In the genomic region with DNA sequence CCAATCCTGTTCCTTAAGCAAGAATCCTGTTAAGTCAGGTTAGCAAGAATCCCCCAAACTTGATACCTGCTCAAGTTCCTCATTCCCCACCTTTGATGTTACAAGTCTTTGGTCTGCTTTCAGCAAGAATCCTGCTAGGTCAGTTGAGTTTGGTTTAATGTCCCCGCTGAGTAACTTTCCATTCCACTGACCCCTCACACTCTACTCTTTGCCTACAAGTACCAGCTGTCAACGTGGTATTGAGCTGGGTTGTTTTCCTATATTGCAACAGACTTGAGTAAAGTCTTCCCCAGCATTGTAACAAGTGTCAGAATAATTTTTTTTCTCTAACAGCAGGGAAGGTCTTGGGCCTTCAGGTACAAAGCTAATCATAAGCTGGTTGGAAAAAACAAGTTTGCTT, we compare ENCODE assay signal across 20 cellular contexts. TPM values are rescaled to one million over a fixed set of nuclear protein-coding genes. Genes with fewer than 3 reads are reported as not detected.
DNase-seq lines count a peak whose midpoint lies in the region; ATAC-seq, FAIRE-seq and TF ChIP-seq lines count a peak whose summit lies in the region.
"Had no signal": no experiment of that assay in that cellular context is flagged by ENCODE, and none has a peak within 500 bp of the region (broad histone marks: within the 10 kb centered on the region; RNA-seq: fewer than 3 reads in every experiment).

No MANE protein-coding gene starts in this region.

- H4K20me1 ChIP-seq in H1 (replicated peaks in 1 of 2; ENCODE audit: control insufficient read depth in 1 of 2, insufficient read depth in 2 of 2, low read length in 2 of 2) = peaks cover 0 to 1% of the 10 kb centered on the region in 2 experiments

- H2AK5ac ChIP-seq in H1 (ENCODE audit: low read depth, low read length) = no peak overlapping the region

- no peak overlapping the region for H3K18ac ChIP-seq in H1 (ENCODE audit: extremely low read depth, low read length)

- no peak overlapping the region for H3K4ac ChIP-seq in H1 (replicated peaks; ENCODE audit: insufficient read length, low read depth, low read length)

- H2AFZ ChIP-seq in H1 (ENCODE audit: low read length) = no peak overlapping the region

- peaks cover 3% of the 10 kb centered on the region; the same call in 1 of the 2 replicates for H3K79me1 ChIP-seq in H1 (ENCODE audit: low read depth, low read length)

- POLR2A ChIA-PET in H1 (lab: Charles Lee; ENCODE audit: partially characterized antibody) = interaction anchor here (0.9 to 1.4 kb wide), 2 partner anchors 10 to 12 kb away, joined by 3 read pairs; no protein-coding TSS in a partner anchor

- no peak overlapping the region for H3K9ac ChIP-seq in H1 (replicated peaks in 1 of 4; ENCODE audit: extremely low read depth in 1 of 4, low read depth in 3 of 4, low read length in 3 of 4)

- H3K9me3 ChIP-seq in H1 (ENCODE audit: insufficient read depth in 2 of 2, low read depth in 1 of 2, low read length in 1 of 2) = no peaks in the 10 kb centered on the region
- H3K9me3 ChIP-seq: A549, SJSA1 had no signal

- H3K27me3 ChIP-seq in H1 (replicated peaks in 1 of 4; ENCODE audit: control insufficient read depth in 3 of 4, extremely low read depth in 1 of 4, insufficient read depth in 3 of 4, low read length in 3 of 4) = no peaks in the 10 kb centered on the region; a peak in 1 of 7 replicates
- H3K27me3 ChIP-seq: SJSA1 had no signal

- no peak for ATAC-seq in GM19395 (IDR thresholded peaks at IDR 0.05; ENCODE audit: unreplicated experiment)
- ATAC-seq: A549, GM12878, Right ventricle myocardium inferior had no signal

- no peak overlapping the region for H2BK15ac ChIP-seq in H1 (ENCODE audit: low read length)

- DNase-seq in ELF-1 (ENCODE audit: low read depth, low spot score) = peak; percentile 30
- DNase-seq in HuH-7.5 (ENCODE audit: low spot score) = peak; percentile 55
- DNase-seq in H1 (ENCODE audit: low read depth in 1 of 2, low spot score in 2 of 2) = no peak
- peak; percentile 21 for DNase-seq in superior temporal gyrus (ENCODE audit: extremely low spot score)
- DNase-seq in SKM-1 treated with dmso at 0.1 percent for 144 hours (lab: John Stamatoyannopoulos, UW; ENCODE audit: unreplicated experiment) = no peak
- DNase-seq in OCI-M1 (lab: John Stamatoyannopoulos, UW) = no peak
- DNase-seq: EL, GOT3, KG1, NCI-H1105, NCI-H146, NCI-H2029, NCI-H510A, NCI-H748 treated with DMSO at 0.1 percent for 48 hours had no signal

- FAIRE-seq in H1 (lab: Jason Lieb, UNC) = peak; percentile 45
- FAIRE-seq: A549, GM12878 had no signal

- no peak overlapping the region for H4K91ac ChIP-seq in H1 (replicated peaks; ENCODE audit: insufficient read length, low read length)

- WGBS in H1 (ENCODE audit: extremely low coverage in 1 of 2, insufficient coverage in 1 of 2, insufficient read length in 1 of 2, insufficient replicate concordance in 2 of 2, low coverage in 1 of 2, low lambda C conversion rate in 2 of 2, missing lambda C conversion rate in 1 of 2), 2 experiments = 45% methylated on average over 2 of the region's 2 CpGs; no CpG with 5 or more reads in 1 of the 2 experiments

- no peak for TF ChIP-seq RAD21 in H1 (IDR thresholded peaks at IDR 0.05 in 1 of 2, conservative IDR thresholded peaks at IDR 0.05 in 1 of 2; ENCODE audit: low read depth in 2 of 2, low read length in 2 of 2)

- no peak for TF ChIP-seq EP300 in H1 (IDR thresholded peaks at IDR 0.05; ENCODE audit: borderline replicate concordance in 1 of 2, low read depth in 2 of 2, low read length in 2 of 2)

- no peak for TF ChIP-seq POLR2A in H1 (IDR thresholded peaks at IDR 0.05; ENCODE audit: control extremely low read depth in 1 of 2, low read depth in 2 of 2, low read length in 2 of 2)

- CTCF ChIA-PET in H1 (lab: Charles Lee; ENCODE audit: partially characterized antibody) = interaction anchor here (1.3 to 1.7 kb wide), 4 partner anchors 16 to 140 kb away, joined by 3 to 4 read pairs (median 4); no protein-coding TSS in a partner anchor

- H2BK12ac ChIP-seq in H1 (ENCODE audit: low read depth, low read length) = no peak overlapping the region

- H3K36me3 ChIP-seq in H1 (ENCODE audit: control insufficient read depth in 2 of 4, insufficient read depth in 4 of 4, low read length in 3 of 4) = no peaks in the 10 kb centered on the region
- H3K36me3 ChIP-seq: SJSA1 had no signal

- H3K27ac ChIP-seq in H1 (ENCODE audit: low read depth, low read length) = no peak overlapping the region
- H3K27ac ChIP-seq: A549, SJSA1 had no signal

- TF ChIP-seq CTCF in H1 (IDR thresholded peaks at IDR 0.05; ENCODE audit: control extremely low read depth in 1 of 3, insufficient read depth in 1 of 3, low read depth in 1 of 3, low read length in 3 of 3) = no peak

- H3K79me2 ChIP-seq in H1 (ENCODE audit: control insufficient read depth in 1 of 2, insufficient read depth in 2 of 2, low read length in 2 of 2) = peaks cover 0 to 87% of the 10 kb centered on the region in 2 experiments; a peak in 2 of 4 replicates

- H2BK20ac ChIP-seq in H1 (ENCODE audit: low read length) = no peak overlapping the region

- H4K5ac ChIP-seq in H1 (ENCODE audit: insufficient read length, low read depth, low read length) = no peak overlapping the region

- peaks cover 2 to 17% (median 8%) of the 10 kb centered on the region in 4 experiments; a peak in 6 of 7 replicates for H3K4me1 ChIP-seq in H1 (replicated peaks in 1 of 4; ENCODE audit: control insufficient read depth in 3 of 4, insufficient read depth in 4 of 4, low read length in 3 of 4)

- H4K8ac ChIP-seq in H1 (ENCODE audit: extremely low read depth, insufficient read depth, low read length) = no peak overlapping the region

- no peak overlapping the region for H3K14ac ChIP-seq in H1 (ENCODE audit: insufficient read length)

- no peak overlapping the region for H3K56ac ChIP-seq in H1 (replicated peaks; ENCODE audit: insufficient read length, low read depth, low read length)

- H2BK5ac ChIP-seq in H1 (ENCODE audit: low read depth, low read length) = no peak overlapping the region

- peaks cover 4% of the 10 kb centered on the region for H3K23me2 ChIP-seq in H1 (ENCODE audit: low read depth, low read length)

- peak overlapping the region in 1 of 2 experiments; percentile 32; a peak in 2 of 4 replicates for H3K4me2 ChIP-seq in H1 (ENCODE audit: insufficient read depth in 1 of 2, low read depth in 2 of 2, low read length in 2 of 2)
- H3K4me2 ChIP-seq: A549 had no signal

- H3K23ac ChIP-seq in H1 (ENCODE audit: insufficient read length) = no peak overlapping the region

- no peak overlapping the region for H3K4me3 ChIP-seq in H1 (ENCODE audit: extremely low read depth in 1 of 4, insufficient read depth in 2 of 4, low read depth in 3 of 4, low read length in 4 of 4)
- H3K4me3 ChIP-seq: A549, GM12878, SJSA1 had no signal

- H2BK120ac ChIP-seq in H1 (replicated peaks; ENCODE audit: low read depth, low read length) = no peak overlapping the region

TF ChIP-seq in H1, 55 proteins besides CTCF, POLR2A, EP300 and RAD21 (continues in another document):
- TF ChIP-seq, protein P1, sequence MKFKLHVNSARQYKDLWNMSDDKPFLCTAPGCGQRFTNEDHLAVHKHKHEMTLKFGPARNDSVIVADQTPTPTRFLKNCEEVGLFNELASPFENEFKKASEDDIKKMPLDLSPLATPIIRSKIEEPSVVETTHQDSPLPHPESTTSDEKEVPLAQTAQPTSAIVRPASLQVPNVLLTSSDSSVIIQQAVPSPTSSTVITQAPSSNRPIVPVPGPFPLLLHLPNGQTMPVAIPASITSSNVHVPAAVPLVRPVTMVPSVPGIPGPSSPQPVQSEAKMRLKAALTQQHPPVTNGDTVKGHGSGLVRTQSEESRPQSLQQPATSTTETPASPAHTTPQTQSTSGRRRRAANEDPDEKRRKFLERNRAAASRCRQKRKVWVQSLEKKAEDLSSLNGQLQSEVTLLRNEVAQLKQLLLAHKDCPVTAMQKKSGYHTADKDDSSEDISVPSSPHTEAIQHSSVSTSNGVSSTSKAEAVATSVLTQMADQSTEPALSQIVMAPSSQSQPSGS (IDR thresholded peaks at IDR 0.05; ENCODE audit: low read length) = no peak
- TF ChIP-seq BACH1 (IDR thresholded peaks at IDR 0.05; ENCODE audit: low read length) (no peak), JUN (IDR thresholded peaks at IDR 0.05; ENCODE audit: low read depth, low read length) (no peak), CHD1 (IDR thresholded peaks at IDR 0.05; ENCODE audit: low read depth, low read length) (no peak), RXRA (IDR thresholded peaks at IDR 0.05; ENCODE audit: insufficient read depth, low read depth, low read length) (no peak), JUND (IDR thresholded peaks at IDR 0.05; ENCODE audit: low read length) (no peak), HDAC2 (IDR thresholded peaks at IDR 0.05; ENCODE audit: borderline replicate concordance in 1 of 2, low read depth in 2 of 2, low read length in 2 of 2) (no peak), YY1 (IDR thresholded peaks at IDR 0.05; ENCODE audit: low read depth, low read length) (no peak), SUZ12 (IDR thresholded peaks at IDR 0.05; ENCODE audit: low read length) (no peak), TBP (IDR thresholded peaks at IDR 0.05; ENCODE audit: low read depth, low read length) (no peak), CTBP2 (IDR thresholded peaks at IDR 0.05; ENCODE audit: borderline replicate concordance, insufficient read depth, insufficient read length, low read length) (no peak), NRF1 (IDR thresholded peaks at IDR 0.05; ENCODE audit: low read depth, low read length) (no peak), CBX5 (IDR thresholded peaks at IDR 0.05; ENCODE audit: low read depth, low read length) (no peak), EGR1 (IDR thresholded peaks at IDR 0.05; ENCODE audit: borderline replicate concordance, low read depth, low read length) (no peak), TCF12 (IDR thresholded peaks at IDR 0.05; ENCODE audit: low read depth, low read length) (no peak), SIX5 (IDR thresholded peaks at IDR 0.05; ENCODE audit: low read depth, low read length) (no peak)
- TF ChIP-seq, protein P2, sequence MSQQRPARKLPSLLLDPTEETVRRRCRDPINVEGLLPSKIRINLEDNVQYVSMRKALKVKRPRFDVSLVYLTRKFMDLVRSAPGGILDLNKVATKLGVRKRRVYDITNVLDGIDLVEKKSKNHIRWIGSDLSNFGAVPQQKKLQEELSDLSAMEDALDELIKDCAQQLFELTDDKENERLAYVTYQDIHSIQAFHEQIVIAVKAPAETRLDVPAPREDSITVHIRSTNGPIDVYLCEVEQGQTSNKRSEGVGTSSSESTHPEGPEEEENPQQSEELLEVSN (IDR thresholded peaks at IDR 0.05) = no peak

RNA-seq across cellular contexts. Expression of a gene that starts 6.3 kb away (rescaled TPM):
- 35.6 and 36.1 TPM in 2 replicates for total RNA-seq in H1 (2021; fragmentation: NEBNext Ultra II Directional; extraction: Animal tissue kit (Norgen Biotek cat#: 25700))
- 16.4 and 17.3 TPM in 2 replicates for polyA plus RNA-seq in H1 (2011; rRNA removed)
- polyA plus RNA-seq in H1 (2011; cell fraction: cytosol; rRNA removed) = 15.5 TPM
- 19.3 TPM for polyA plus RNA-seq in H1 (2011; cell fraction: nucleus; rRNA removed)
- polyA plus RNA-seq in H1 (2012, experiment 1 of 2) = 16.8 to 23.0 TPM (median 19.0 TPM) in 4 replicates
- polyA plus RNA-seq in H1 (2012, experiment 2 of 2) = 5.3 TPM
- polyA plus RNA-seq in H1 (2013, experiment 1 of 2) = 15.7 TPM
- polyA plus RNA-seq in H1 (2013, experiment 2 of 2) = 17.2 TPM
- polyA minus RNA-seq in H1 (2011; rRNA and poly(A)+ RNA removed) = 28.9 and 31.2 TPM in 2 replicates
- polyA minus RNA-seq in H1 (2011; cell fraction: cytosol; rRNA and poly(A)+ RNA removed) = 47.5 TPM
- polyA minus RNA-seq in H1 (2011; cell fraction: nucleus; rRNA and poly(A)+ RNA removed) = 26.1 TPM
- total RNA-seq: B cell had no signal

Comparison
In these comparisons a context has a peak if more than half of its experiments do, and no peak if none do; other contexts are left out.
1. DNase-seq: peak in ELF-1 (single experiment), HuH-7.5 (single experiment) and superior temporal gyrus (single experiment); none in H1 (0 of 2), SKM-1 treated with dmso at 0.1 percent for 144 hours (single experiment) and OCI-M1 (single experiment).